Comparison of ENCODE assay signal across 1 cellular context in the genomic region with DNA sequence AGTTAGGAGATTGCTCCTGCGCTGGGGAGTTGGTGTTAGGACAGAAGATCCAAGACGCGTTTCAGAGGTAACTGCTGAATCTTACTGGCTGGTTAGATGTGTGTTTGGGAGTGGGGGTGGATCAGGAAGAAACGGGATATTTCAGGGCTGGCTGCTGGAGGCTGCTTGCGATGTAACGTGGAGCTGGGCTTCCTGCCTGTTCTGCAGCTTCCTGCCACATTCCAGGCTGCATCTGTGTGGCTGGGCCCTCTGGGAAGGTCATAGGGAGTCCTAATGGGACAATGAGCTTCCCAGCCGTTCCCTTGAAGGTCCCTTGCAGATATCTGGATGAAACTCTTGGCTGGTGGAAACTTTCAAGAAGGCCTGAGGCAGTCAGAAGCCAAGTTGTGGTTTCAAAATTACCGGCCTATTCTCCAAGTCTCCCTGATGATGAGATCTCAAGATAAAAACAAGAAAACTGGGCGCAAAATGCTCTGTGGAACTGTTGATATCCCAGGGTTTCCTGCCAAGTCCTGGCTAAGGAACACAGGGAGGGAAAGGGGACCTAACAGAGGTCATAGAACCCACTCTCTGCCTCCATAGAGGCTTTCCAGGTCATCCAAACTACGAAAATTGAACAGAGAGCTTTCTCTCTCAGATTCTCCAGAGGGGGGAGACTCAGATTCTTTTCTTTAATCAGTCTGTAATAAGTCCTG.
TF ChIP-seq lines count a peak whose summit lies in the region.

No MANE protein-coding gene starts in this region.

TF ChIP-seq in H1, 55 proteins besides CTCF, POLR2A, EP300 and RAD21:
- TF ChIP-seq, protein P1, sequence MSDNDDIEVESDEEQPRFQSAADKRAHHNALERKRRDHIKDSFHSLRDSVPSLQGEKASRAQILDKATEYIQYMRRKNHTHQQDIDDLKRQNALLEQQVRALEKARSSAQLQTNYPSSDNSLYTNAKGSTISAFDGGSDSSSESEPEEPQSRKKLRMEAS (IDR thresholded peaks at IDR 0.05) = no peak
- TF ChIP-seq SUZ12 (IDR thresholded peaks at IDR 0.05; ENCODE audit: low read length) = no peak
- TF ChIP-seq KDM4A (IDR thresholded peaks at IDR 0.05; ENCODE audit: low read depth, low read length, severe bottlenecking) = no peak
- TF ChIP-seq ASH2L (IDR thresholded peaks at IDR 0.05; ENCODE audit: low read length) = no peak
- no peak for TF ChIP-seq CREB1 (IDR thresholded peaks at IDR 0.05)
- no peak for TF ChIP-seq POLR2AphosphoS5 (IDR thresholded peaks at IDR 0.05; ENCODE audit: low read depth, low read length)
- peak; percentile 67 for TF ChIP-seq TEAD4 (IDR thresholded peaks at IDR 0.05; ENCODE audit: low read depth, low read length)
- no peak for TF ChIP-seq TCF12 (IDR thresholded peaks at IDR 0.05; ENCODE audit: low read depth, low read length)
TF ChIP-seq in H1: peak in this region for 1.
